In the genomic region with DNA sequence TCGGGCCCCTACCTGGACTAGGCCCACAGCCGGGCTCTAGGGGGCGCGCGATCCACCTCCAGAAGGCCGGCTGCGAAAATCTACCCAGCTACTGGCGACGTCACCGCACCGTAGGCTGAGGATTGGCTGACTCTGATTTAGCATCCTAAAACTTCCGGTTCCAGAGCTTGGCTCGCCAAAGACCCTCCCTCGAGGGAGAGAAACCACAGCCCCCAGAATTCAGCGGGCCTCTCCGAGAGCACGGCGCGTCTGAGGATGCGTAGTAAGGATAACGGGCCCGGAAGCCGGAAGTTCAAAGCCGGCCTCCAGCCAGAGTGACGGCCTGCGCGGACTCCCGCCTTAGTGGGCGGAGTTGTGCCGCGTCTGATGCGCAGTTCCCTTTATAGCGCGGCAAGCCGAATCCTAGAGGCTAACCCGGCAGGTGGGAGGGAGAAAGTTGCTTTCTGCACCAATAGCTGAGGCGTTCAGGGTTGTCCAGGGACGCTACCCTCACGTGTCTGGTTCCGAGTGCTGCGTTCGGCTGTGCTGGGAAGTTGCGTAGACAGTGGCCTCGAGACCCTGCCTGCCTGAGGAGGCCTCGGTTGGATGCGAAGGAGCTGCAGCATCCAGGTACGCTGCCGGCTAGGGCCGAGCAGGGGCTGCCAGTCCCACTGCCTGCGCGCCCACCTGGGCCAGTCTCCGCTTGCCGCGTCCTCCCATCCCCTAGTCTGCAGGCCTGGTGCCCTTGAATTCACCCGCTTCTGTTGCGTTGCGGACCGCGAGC, we compare ENCODE assay signal across 8 cellular contexts. TPM values are rescaled to one million over a fixed set of nuclear protein-coding genes. Genes with fewer than 3 reads are reported as not detected.
DNase-seq lines count a peak whose midpoint lies in the region; ATAC-seq lines count a peak whose summit lies in the region.

Gene COX14 (plus strand): TSS at position 544 of the 763 bp plus-strand sequence. CDS start 7,808 bp downstream, outside the sequence.

- peaks cover 29% of the 10 kb centered on the region for H3K4me1 ChIP-seq in CD8-positive, alpha-beta memory T cell (ENCODE audit: insufficient read depth, low read length)

- H3K27me3 ChIP-seq in CD8-positive, alpha-beta memory T cell (ENCODE audit: insufficient read depth, low read length, poor library complexity, severe bottlenecking), result no peaks in the 10 kb centered on the region

- peaks cover 0 to 33% (median 4%) of the 10 kb centered on the region in 3 donors for H3K36me3 Mint-ChIP-seq in CD8-positive, alpha-beta memory T cell

- peak within 1 kb of the TSS; percentile 94 to 99 (median 97) for H3K4me3 Mint-ChIP-seq in CD8-positive, alpha-beta memory T cell

- H3K36me3 ChIP-seq in CD8-positive, alpha-beta memory T cell (ENCODE audit: insufficient read depth, low read length), result peaks cover 8% of the 10 kb centered on the region

- no peaks in the 10 kb centered on the region for H3K9me3 Mint-ChIP-seq in CD8-positive, alpha-beta memory T cell

- CTCF ChIA-PET in CD8-positive, alpha-beta memory T cell (lab: Charles Lee), result interaction anchor here (0.6 to 7.0 kb wide), 31 partner anchors 7 to 172 kb away, joined by 3 to 118 read pairs (median 6); partner anchors contain the start of genes CERS5, GPD1, LIMA1 and SMARCD1

- H3K27me3 Mint-ChIP-seq in CD8-positive, alpha-beta memory T cell, result no peaks in the 10 kb centered on the region

- DNase-seq in CD8-positive, alpha-beta memory T cell, result peak; percentile 98 to 100 (median 99)
- DNase-seq in HS-27A (ENCODE audit: low read depth), result peak; percentile 96
- peak; percentile 95 for DNase-seq in NK-92 (lab: John Stamatoyannopoulos, UW; ENCODE audit: unreplicated experiment)
- peak; percentile 100 for DNase-seq in activated CD8-positive, alpha-beta memory T cell treated with anti-CD3 and anti-CD28 coated beads for 24 hours
- peak; percentile 98 for DNase-seq in effector CD8-positive, alpha-beta T cell (lab: John Stamatoyannopoulos, UW)
- peak; percentile 100 for DNase-seq in lung microvascular endothelial cell (ENCODE audit: low read depth in 2 of 2)
- DNase-seq in stimulated activated CD8-positive, alpha-beta memory T cell treated with anti-CD3 and anti-CD28 coated beads, Interleukin-12 subunit alpha, Interleukin-12 subunit beta, amount 100 ng/mL, for 1 hour (ENCODE audit: low read depth), result peak; percentile 97

- H3K9me3 ChIP-seq in CD8-positive, alpha-beta memory T cell (ENCODE audit: low read length), result no peaks in the 10 kb centered on the region

- POLR2A ChIA-PET in CD8-positive, alpha-beta memory T cell (lab: Charles Lee), result interaction anchor here (0.6 to 3.1 kb wide), 22 partner anchors 9 to 1360 kb away, joined by 3 to 50 read pairs (median 4); partner anchors contain the start of genes ATF1, CERS5, SMARCD1 and SPATS2

- ATAC-seq in GM19463 (IDR thresholded peaks at IDR 0.05; ENCODE audit: unreplicated experiment), result peak; percentile 79

- peak within 1 kb of the TSS; percentile 96 to 100 (median 98) for H3K27ac Mint-ChIP-seq in CD8-positive, alpha-beta memory T cell

- H3K27ac ChIP-seq in CD8-positive, alpha-beta memory T cell (ENCODE audit: low read depth, low read length), result peak within 1 kb of the TSS; percentile 98

- peak within 1 kb of the TSS; percentile 91 for H3K4me3 ChIP-seq in CD8-positive, alpha-beta memory T cell (ENCODE audit: low read length)

- H3K4me1 Mint-ChIP-seq in CD8-positive, alpha-beta memory T cell, result peaks cover 30 to 48% (median 41%) of the 10 kb centered on the region in 3 donors

RNA-seq across cellular contexts. Expression of gene COX14, which starts in this region (rescaled TPM):
- 10 to 100 TPM; 58.7 to 59.2 TPM for total RNA-seq in CD8-positive, alpha-beta memory T cell
- polyA plus RNA-seq in CD8-positive, alpha-beta memory T cell, result 250 TPM
- total RNA-seq in lung microvascular endothelial cell, result 50.6 and 72.4 TPM in 2 replicates

Comparison
In these comparisons a context has a peak if more than half of its experiments do, and no peak if none do; other contexts are left out.
1. Peak in every context shown above with its lines: DNase-seq, ATAC-seq, H3K4me3 ChIP-seq and H3K27ac ChIP-seq.